8 cellular contexts compared by ENCODE assay signal in the genomic region with DNA sequence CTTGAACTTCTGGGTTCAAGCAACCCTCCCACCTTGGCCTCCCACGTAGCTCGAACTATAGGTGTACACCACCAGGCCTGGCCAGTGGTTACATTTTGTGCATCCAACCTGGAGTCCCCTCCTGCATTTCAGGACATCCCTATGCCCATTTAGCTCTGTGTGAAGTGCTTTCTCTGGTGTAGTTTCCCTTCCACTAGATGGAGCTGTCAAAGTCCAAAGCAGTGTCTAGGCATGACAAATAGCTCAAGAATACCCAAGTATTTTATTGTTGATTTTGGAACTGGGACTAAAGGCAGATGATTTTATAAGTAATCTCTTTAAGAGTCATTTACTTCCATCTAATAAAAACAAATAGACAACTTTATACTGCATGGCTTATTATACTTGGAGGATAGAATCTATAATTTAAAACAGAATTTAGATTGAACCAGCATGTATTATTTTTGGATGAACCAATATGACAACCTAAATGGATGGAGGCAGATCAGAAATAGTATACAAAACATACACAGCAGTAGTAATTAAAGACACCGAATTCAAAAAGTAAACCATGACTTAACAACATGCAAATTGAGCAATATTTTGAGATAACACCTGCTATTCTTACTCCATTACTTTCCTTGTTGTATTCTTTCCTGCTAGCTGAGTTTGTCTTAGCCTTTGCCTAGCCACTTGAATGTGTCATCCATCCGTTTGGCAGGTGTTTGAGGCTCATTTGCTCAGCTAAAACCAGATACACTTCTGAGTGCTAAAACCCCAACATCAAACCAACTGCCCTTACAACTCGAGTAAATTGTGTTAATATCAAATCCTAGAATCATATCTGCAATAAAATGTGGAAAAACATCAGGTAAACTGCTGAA.
DNase-seq lines count a peak whose midpoint lies in the region; ATAC-seq and TF ChIP-seq lines count a peak whose summit lies in the region.

No MANE protein-coding gene starts in this region.

- H3K9me3 Mint-ChIP-seq in activated T-cell treated with anti-CD3 and anti-CD28 coated beads, Interleukin-2, amount 50 U/mL, for 24 hours: no peaks in the 10 kb centered on the region

- no peak overlapping the region for H3K4me3 Mint-ChIP-seq in activated T-cell treated with anti-CD3 and anti-CD28 coated beads, Interleukin-2, amount 50 U/mL, for 24 hours

- DNase-seq in activated T-cell treated with anti-CD3 and anti-CD28 coated beads, Interleukin-2, amount 50 U/mL, for 24 hours: no peak
- DNase-seq in activated T-cell treated with anti-CD3 and anti-CD28 coated beads for 4 hours: no peak
- peak; percentile 62 for DNase-seq in HuH-7 (ENCODE audit: low spot score)
- peak; percentile 56 for DNase-seq in iPS-NIHi7 (ENCODE audit: extremely low spot score)
- no peak for DNase-seq in cerebellar nuclear complex (lab: John Stamatoyannopoulos, UW)

- peak; percentile 51 for TF ChIP-seq CTCF in WI38 (IDR thresholded peaks at IDR 0.05; ENCODE audit: low read depth, low read length)

- peaks cover 94% of the 10 kb centered on the region for H3K36me3 Mint-ChIP-seq in activated T-cell treated with anti-CD3 and anti-CD28 coated beads, Interleukin-2, amount 50 U/mL, for 24 hours (ENCODE audit: low read depth)

- peaks cover 3% of the 10 kb centered on the region for H3K4me1 Mint-ChIP-seq in activated T-cell treated with anti-CD3 and anti-CD28 coated beads, Interleukin-2, amount 50 U/mL, for 24 hours (ENCODE audit: low read depth)

- H3K27ac Mint-ChIP-seq in activated T-cell treated with anti-CD3 and anti-CD28 coated beads, Interleukin-2, amount 50 U/mL, for 24 hours: peak overlapping the region; percentile 67

- ATAC-seq in GM19395 (IDR thresholded peaks at IDR 0.05; ENCODE audit: unreplicated experiment): no peak
- no peak for ATAC-seq in GM18909 (IDR thresholded peaks at IDR 0.05; ENCODE audit: poor library complexity, unreplicated experiment)

- H3K4me3 ChIP-seq in WI38 (ENCODE audit: low read depth, low read length): no peak overlapping the region

- H3K27me3 Mint-ChIP-seq in activated T-cell treated with anti-CD3 and anti-CD28 coated beads, Interleukin-2, amount 50 U/mL, for 24 hours: no peaks in the 10 kb centered on the region

Comparison
In these comparisons a context has a peak if more than half of its experiments do, and no peak if none do; other contexts are left out.
1. DNase-seq: peak in HuH-7 (single experiment) and iPS-NIHi7 (single experiment); none in activated T-cell treated with anti-CD3 and anti-CD28 coated beads, Interleukin-2, amount 50 U/mL, for 24 hours (single experiment), activated T-cell treated with anti-CD3 and anti-CD28 coated beads for 4 hours (single experiment) and cerebellar nuclear complex (0 of 2).